Comparison of ENCODE assay signal across 1 cellular context in the genomic region with DNA sequence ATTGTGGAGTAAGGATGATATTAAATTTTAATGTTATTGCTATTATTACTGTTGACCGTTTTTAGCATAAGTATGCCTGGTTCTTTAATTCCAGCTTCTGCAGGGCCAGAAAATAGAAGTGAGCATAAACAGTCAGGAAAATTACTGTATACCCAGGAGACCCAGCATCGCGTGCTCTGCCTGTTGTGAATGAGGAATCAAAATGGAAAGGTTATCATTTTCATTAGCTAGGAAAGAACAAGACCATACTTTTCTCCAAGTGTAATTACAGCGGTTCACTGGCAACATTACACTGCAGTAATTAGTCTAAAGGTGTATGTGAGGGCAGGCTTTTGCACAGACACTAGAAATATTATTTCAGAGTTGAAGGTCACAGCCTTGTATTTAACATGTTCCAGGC.
A peak's percentile ranks its signal among the peaks of the same experiment; 100 is the strongest.
TF ChIP-seq lines count a peak whose summit lies in the region.

No MANE protein-coding gene starts in this region.

TF ChIP-seq in HEK293, 187 proteins besides CTCF, POLR2A, EP300 and RAD21 (continued from another document):
- TF ChIP-seq, protein P1, sequence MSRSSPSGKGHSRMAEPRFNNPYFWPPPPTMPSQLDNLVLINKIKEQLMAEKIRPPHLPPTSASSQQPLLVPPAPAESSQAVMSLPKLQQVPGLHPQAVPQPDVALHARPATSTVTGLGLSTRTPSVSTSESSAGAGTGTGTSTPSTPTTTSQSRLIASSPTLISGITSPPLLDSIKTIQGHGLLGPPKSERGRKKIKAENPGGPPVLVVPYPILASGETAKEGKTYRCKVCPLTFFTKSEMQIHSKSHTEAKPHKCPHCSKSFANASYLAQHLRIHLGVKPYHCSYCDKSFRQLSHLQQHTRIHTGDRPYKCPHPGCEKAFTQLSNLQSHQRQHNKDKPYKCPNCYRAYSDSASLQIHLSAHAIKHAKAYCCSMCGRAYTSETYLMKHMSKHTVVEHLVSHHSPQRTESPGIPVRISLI (tag by site-specific recombination; IDR thresholded peaks at IDR 0.05), result no peak
- TF ChIP-seq TRIM28 (IDR thresholded peaks at IDR 0.05; ENCODE audit: borderline replicate concordance, low read length), result 0 out of 2 replicates have a peak, but pooled peaks have one; percentile 27
- TF ChIP-seq ZNF366 (tag by site-specific recombination; conservative IDR thresholded peaks at IDR 0.05), result no peak
